In genomic region chr15:89531796-89532537, GRCh38 we compare ENCODE assay signal across 23 cellular contexts. TPM values are rescaled to one million over a fixed set of nuclear protein-coding genes. Genes with fewer than 3 reads are reported as not detected.
A peak's percentile ranks its signal among the peaks of the same experiment; 100 is the strongest.
DNase-seq lines count a peak whose midpoint lies in the region; ATAC-seq, FAIRE-seq and TF ChIP-seq lines count a peak whose summit lies in the region.
"Had no signal": no experiment of that assay in that cellular context is flagged by ENCODE, and none has a peak within 500 bp of the region (broad histone marks: within the 10 kb centered on the region; RNA-seq: fewer than 3 reads in every experiment).

No MANE protein-coding gene starts in this region.

- peaks cover 14% of the 10 kb centered on the region for H3K27me3 Mint-ChIP-seq in activated T-cell treated with anti-CD3 and anti-CD28 coated beads, Interleukin-2, amount 50 U/mL, for 24 hours

- TF ChIP-seq EP300 in HepG2 (IDR thresholded peaks at IDR 0.05; ENCODE audit: low read depth in 2 of 2, low read length in 2 of 2) (no peak), HepG2 (CRISPR knock-in tag; IDR thresholded peaks at IDR 0.05; ENCODE audit: borderline replicate concordance) (no peak)

- no peak overlapping the region for H3K27ac ChIP-seq in HepG2 (ENCODE audit: extremely low read length, insufficient read depth, low read length)
- no peak overlapping the region for H3K27ac ChIP-seq in right lobe of liver
- H3K27ac ChIP-seq in SJCRH30 = no peak overlapping the region
- H3K27ac ChIP-seq in osteoblast (ENCODE audit: low read depth, low read length) = no peak overlapping the region
- no peak overlapping the region for H3K27ac ChIP-seq in testis
- H3K27ac ChIP-seq: coronary artery, lower lobe of right lung, pancreas, sigmoid colon had no signal

- H3K4me1 ChIP-seq in HepG2 (ENCODE audit: insufficient read depth, low read length) (peaks cover 8% of the 10 kb centered on the region), right lobe of liver (peaks cover 0 to 12% (median 0%) of the 10 kb centered on the region in 4 donors), SJCRH30 (0 out of 2 replicates have a peak, but pooled peaks cover 2% of the 10 kb centered on the region), osteoblast (ENCODE audit: insufficient read depth, low read length) (no peaks in the 10 kb centered on the region), testis (no peaks in the 10 kb centered on the region)
- H3K4me1 ChIP-seq: lower lobe of right lung, pancreas, sigmoid colon had no signal

- no peak overlapping the region for H3K4me3 Mint-ChIP-seq in activated T-cell treated with anti-CD3 and anti-CD28 coated beads, Interleukin-2, amount 50 U/mL, for 24 hours
- H3K4me3 Mint-ChIP-seq: activated CD4-positive, alpha-beta memory T cell treated with anti-CD3 and anti-CD28 coated beads, Interleukin-2, amount 10 ng/mL, durations not matched to agents 7 days and 5 days; CD4-positive, alpha-beta T cell had no signal

- H2AFZ ChIP-seq in HepG2 (ENCODE audit: low read length) (no peak overlapping the region), osteoblast (ENCODE audit: low read length) (no peak overlapping the region)

- no peak for FAIRE-seq in HepG2 (lab: Jason Lieb, UNC)
- FAIRE-seq: G401.6, GM12891, pancreas had no signal

- CTCF ChIA-PET in HepG2 (lab: Yijun Ruan, JAX; ENCODE audit: low intra/inter-chr PET ratio, low total read pairs) = no interaction called here

- 7% methylated on average over 6 of the region's 6 CpGs for WGBS in HepG2 (ENCODE audit: low lambda C conversion rate)
- 94% methylated on average over 3 of the region's 6 CpGs for WGBS in right lobe of liver (ENCODE audit: insufficient coverage, low coverage, low lambda C conversion rate, missing lambda C conversion rate)
- WGBS in testis, 2 donors = 69 to 75% methylated on average over 6 of the region's 6 CpGs

- H3K4me1 Mint-ChIP-seq in activated T-cell treated with anti-CD3 and anti-CD28 coated beads, Interleukin-2, amount 50 U/mL, for 24 hours (ENCODE audit: low read depth) = no peaks in the 10 kb centered on the region
- H3K4me1 Mint-ChIP-seq: activated CD4-positive, alpha-beta memory T cell treated with anti-CD3 and anti-CD28 coated beads, Interleukin-2, amount 10 ng/mL, durations not matched to agents 7 days and 5 days had no signal

- no peak overlapping the region for H3K27ac Mint-ChIP-seq in activated T-cell treated with anti-CD3 and anti-CD28 coated beads, Interleukin-2, amount 50 U/mL, for 24 hours
- H3K27ac Mint-ChIP-seq: activated CD4-positive, alpha-beta memory T cell treated with anti-CD3 and anti-CD28 coated beads, Interleukin-2, amount 10 ng/mL, durations not matched to agents 7 days and 5 days; activated naive CD4-positive, alpha-beta T cell treated with anti-CD3 and anti-CD28 coated beads, Interleukin-2, amount 50 U/mL, for 72 hours; CD4-positive, alpha-beta T cell had no signal

- DNase-seq in HepG2 (ENCODE audit: low spot score) = no peak
- DNase-seq in right lobe of liver = no peak
- peak; percentile 43 to 62 for DNase-seq in SJCRH30
- peak; percentile 11 for DNase-seq in fibroblast of mammary gland (ENCODE audit: low read depth)
- no peak for DNase-seq in activated T-cell treated with anti-CD3 and anti-CD28 coated beads, Interleukin-2, amount 50 U/mL, for 24 hours
- DNase-seq in osteoblast (ENCODE audit: insufficient read length, low spot score, missing footprints) = no peak
- DNase-seq in testis = no peak
- DNase-seq in MG63 = no peak
- DNase-seq: activated CD4-positive, alpha-beta memory T cell treated with anti-CD3 and anti-CD28 coated beads, Interleukin-2, amount 10 ng/mL, durations not matched to agents 7 days and 5 days; activated T-cell treated with anti-CD3 and anti-CD28 coated beads, Interleukin-2, amount 50 U/mL, for 48 hours; CD4-positive, alpha-beta T cell; lower lobe of right lung; NCI-H187 treated with DMSO at 0.1 percent for 48 hours; NCI-H446 treated with DMSO at 0.1 percent for 48 hours; pancreas; sigmoid colon; stimulated activated CD4-positive, alpha-beta T cell treated with anti-CD3 and anti-CD28 coated beads, Interleukin-1b, Interleukin-23, amount 100 ng/mL, for 48 hours; stimulated activated naive CD8-positive, alpha-beta T cell treated with anti-CD3 and anti-CD28 coated beads, Interleukin-15, Interleukin-2, amounts not matched to agents 100 U/mL and 50 U/mL, for 24 hours; trophoblast cell had no signal

- H3K27me3 ChIP-seq in HepG2 (ENCODE audit: control insufficient read depth in 1 of 2, insufficient read depth in 2 of 2, low read length in 2 of 2) (peaks cover 2 to 6% of the 10 kb centered on the region in 2 experiments; a peak in 3 of 5 replicates), right lobe of liver (no peaks in the 10 kb centered on the region), SJCRH30 (peaks cover 5% of the 10 kb centered on the region; the same call in 1 of the 2 replicates), osteoblast (ENCODE audit: insufficient read depth, low read length) (peaks cover 10% of the 10 kb centered on the region), testis (no peaks in the 10 kb centered on the region), MG63 (peaks cover 3% of the 10 kb centered on the region; the same call in 1 of the 2 replicates)
- H3K27me3 ChIP-seq: pancreas, sigmoid colon had no signal

- H3K9ac ChIP-seq in HepG2 (ENCODE audit: insufficient read depth, low read depth, low read length) = no peak overlapping the region

- H3K36me3 Mint-ChIP-seq in activated T-cell treated with anti-CD3 and anti-CD28 coated beads, Interleukin-2, amount 50 U/mL, for 24 hours (ENCODE audit: low read depth) = no peaks in the 10 kb centered on the region

- BruUV-seq in HepG2 (replicated peaks; lab: Mats Ljungman, UMichigan) = no TSS peak

- POLR2A ChIA-PET in HepG2 (lab: Yijun Ruan, JAX) = no interaction called here

- no peak overlapping the region for H3K4me3 ChIP-seq in HepG2 (replicated peaks in 1 of 3; ENCODE audit: insufficient read depth in 1 of 3, low read depth in 2 of 3, low read length in 3 of 3)
- no peak overlapping the region for H3K4me3 ChIP-seq in right lobe of liver
- no peak overlapping the region for H3K4me3 ChIP-seq in SJCRH30
- H3K4me3 ChIP-seq in fibroblast of mammary gland (ENCODE audit: control insufficient read depth, low read depth, low read length) = no peak overlapping the region
- no peak overlapping the region for H3K4me3 ChIP-seq in osteoblast (ENCODE audit: insufficient read depth, low read length)
- H3K4me3 ChIP-seq in testis = no peak overlapping the region
- no peak overlapping the region for H3K4me3 ChIP-seq in MG63
- H3K4me3 ChIP-seq: coronary artery, lower lobe of right lung, pancreas, sigmoid colon had no signal

- no peak for TF ChIP-seq POLR2A in HepG2 (IDR thresholded peaks at IDR 0.05; ENCODE audit: insufficient read depth in 1 of 2, low read depth in 2 of 2, low read length in 2 of 2)
- TF ChIP-seq POLR2A in right lobe of liver (IDR thresholded peaks at IDR 0.05) = no peak
- no peak for TF ChIP-seq POLR2A in testis (IDR thresholded peaks at IDR 0.05)

- H3K36me3 ChIP-seq in HepG2 (replicated peaks in 1 of 2; ENCODE audit: control insufficient read depth in 1 of 2, insufficient read depth in 2 of 2, low read length in 2 of 2) (no peaks in the 10 kb centered on the region), right lobe of liver (no peaks in the 10 kb centered on the region), SJCRH30 (no peaks in the 10 kb centered on the region), osteoblast (ENCODE audit: insufficient read depth, low read length) (no peaks in the 10 kb centered on the region), testis (ENCODE audit: low read depth, missing control alignments) (no peaks in the 10 kb centered on the region), MG63 (no peaks in the 10 kb centered on the region)
- H3K36me3 ChIP-seq: lower lobe of right lung, pancreas, sigmoid colon had no signal

- H3K9me3 ChIP-seq in HepG2 (ENCODE audit: low read length) = no peaks in the 10 kb centered on the region
- no peaks in the 10 kb centered on the region for H3K9me3 ChIP-seq in right lobe of liver
- H3K9me3 ChIP-seq in SJCRH30 (replicated peaks) = no peaks in the 10 kb centered on the region
- H3K9me3 ChIP-seq in osteoblast (ENCODE audit: low read depth, low read length) = no peaks in the 10 kb centered on the region
- no peaks in the 10 kb centered on the region for H3K9me3 ChIP-seq in testis
- H3K9me3 ChIP-seq in MG63 = 0 out of 2 replicates have a peak, but pooled peaks cover 2% of the 10 kb centered on the region
- H3K9me3 ChIP-seq: lower lobe of right lung, pancreas, sigmoid colon had no signal

- ATAC-seq in HepG2 = peak; percentile 40; the same call in 2 of the 3 replicates
- ATAC-seq in right lobe of liver = no peak
- ATAC-seq: activated naive CD4-positive, alpha-beta T cell treated with anti-CD3 and anti-CD28 coated beads, Interleukin-2, amount 50 U/mL, for 72 hours; lower lobe of right lung; pancreas; stimulated activated naive CD8-positive, alpha-beta T cell treated with anti-CD3 and anti-CD28 coated beads, Interleukin-15, Interleukin-2, amounts not matched to agents 100 U/mL and 50 U/mL, for 24 hours had no signal

- in situ Hi-C loops in HepG2 (cut with HindIII; ENCODE audit: extremely low pct_ligation_motif_present, low pct_unique_long_range_greater_than_20kb) = no loop called here

- H4K20me1 ChIP-seq in HepG2 (ENCODE audit: insufficient read depth, low read length) (no peaks in the 10 kb centered on the region), osteoblast (ENCODE audit: insufficient read depth, low read length) (no peaks in the 10 kb centered on the region)

- TF ChIP-seq CTCF in HepG2 (CRISPR knock-in tag; IDR thresholded peaks at IDR 0.05) (no peak), right lobe of liver (IDR thresholded peaks at IDR 0.05) (no peak), fibroblast of mammary gland (conservative IDR thresholded peaks at IDR 0.05; ENCODE audit: control insufficient read depth, insufficient read depth, low read depth, low read length) (no peak), osteoblast (IDR thresholded peaks at IDR 0.05; ENCODE audit: extremely low read depth, low read depth, low read length) (no peak), testis (IDR thresholded peaks at IDR 0.05) (no peak)

- no peak overlapping the region for H3K4me2 ChIP-seq in HepG2 (ENCODE audit: low read depth, low read length)
- no peak overlapping the region for H3K4me2 ChIP-seq in osteoblast (ENCODE audit: insufficient read depth, low read length)

- H3K79me2 ChIP-seq in HepG2 (ENCODE audit: insufficient read depth, low read length) = no peaks in the 10 kb centered on the region
- no peaks in the 10 kb centered on the region for H3K79me2 ChIP-seq in osteoblast (ENCODE audit: insufficient read depth, low read length)

- TF ChIP-seq RAD21 in HepG2 (CRISPR knock-in tag; IDR thresholded peaks at IDR 0.05) = no peak

- peaks cover 3% of the 10 kb centered on the region for H3K9me3 Mint-ChIP-seq in activated T-cell treated with anti-CD3 and anti-CD28 coated beads, Interleukin-2, amount 50 U/mL, for 24 hours
- H3K9me3 Mint-ChIP-seq: CD4-positive, alpha-beta T cell had no signal

- intact Hi-C loops in HepG2 (cut with micrococcal nuclease; ENCODE audit: unreplicated experiment) (no loop called here), right lobe of liver (cut with DNase I) (no loop called here), testis (cut with DNase I; ENCODE audit: low total_unique reads) (no loop called here)

RNA-seq across cellular contexts. Expression of gene RHCG, which starts 35.6 kb away (rescaled TPM):
- total RNA-seq in HepG2 (2016; rRNA removed; fragmentation: Illumina TruSeq; extraction: Trizol) = not detected in 2 replicates
- not detected in 2 replicates for total RNA-seq in HepG2 (2016; cell fraction: cytosol; rRNA removed; fragmentation: Illumina TruSeq; extraction: Trizol; ENCODE audit: low read depth)
- not detected in 2 replicates for total RNA-seq in HepG2 (2016; cell fraction: insoluble cytoplasmic fraction; rRNA removed; fragmentation: Illumina TruSeq; extraction: Trizol)
- not detected in 2 replicates for total RNA-seq in HepG2 (2016; cell fraction: membrane; rRNA removed; fragmentation: Illumina TruSeq; extraction: Trizol)
- total RNA-seq in HepG2 (2016; cell fraction: nucleus; rRNA removed; fragmentation: Illumina TruSeq; extraction: Trizol) = not detected in 2 replicates
- polyA plus RNA-seq in HepG2 (2011; rRNA removed) = not detected in 2 replicates
- not detected in 2 replicates for polyA plus RNA-seq in HepG2 (2011; cell fraction: cytosol; rRNA removed)
- polyA plus RNA-seq in HepG2 (2011; cell fraction: nucleus; rRNA removed) = not detected in 2 replicates
- not detected in 2 replicates for polyA plus RNA-seq in HepG2 (2012)
- polyA plus RNA-seq in HepG2 (2016; cell fraction: cytosol; fragmentation: Illumina TruSeq; extraction: Trizol; ENCODE audit: low read depth) = not detected in 2 replicates
- polyA plus RNA-seq in HepG2 (2016; cell fraction: insoluble cytoplasmic fraction; fragmentation: Illumina TruSeq; extraction: Trizol; ENCODE audit: low read depth) = not detected in 2 replicates
- polyA plus RNA-seq in HepG2 (2016; cell fraction: membrane; fragmentation: Illumina TruSeq; extraction: Trizol; ENCODE audit: low read depth) = not detected in 2 replicates
- polyA plus RNA-seq in HepG2 (2016; cell fraction: nucleus; fragmentation: Illumina TruSeq; extraction: Trizol; ENCODE audit: insufficient read depth, low read depth) = not detected in 2 replicates
- polyA minus RNA-seq in HepG2 (2011; rRNA and poly(A)+ RNA removed; ENCODE audit: low replicate concordance) = 0.33 TPM in 1 of 2 replicates, not detected in the other
- not detected in 2 replicates for polyA minus RNA-seq in HepG2 (2011; cell fraction: cytosol; rRNA and poly(A)+ RNA removed)
- polyA minus RNA-seq in HepG2 (2011; cell fraction: nucleus; rRNA and poly(A)+ RNA removed) = not detected in 2 replicates
- under 1 TPM in 5 of 6 experiments, not detected in 1; 0.20 to 0.82 (median 0.37) TPM for total RNA-seq in right lobe of liver
- not detected in 2 replicates for total RNA-seq in SJCRH30 (2014; rRNA removed; shearing (Covaris generic))
- total RNA-seq in osteoblast = not detected in 2 replicates
- total RNA-seq in testis = 1 to 10 TPM in 1 of 2 donors, under 1 TPM in 1; 0.62 to 1.4 TPM
- polyA plus RNA-seq in testis (ENCODE audit: insufficient read depth, low read depth, low replicate concordance) = 2.0 TPM
- total RNA-seq in MG63 (2014; rRNA removed; shearing (Covaris generic); ENCODE audit: low replicate concordance) = not detected in 2 replicates
- total RNA-seq: activated CD4-positive, alpha-beta memory T cell treated with anti-CD3 and anti-CD28 coated beads, Interleukin-2, amount 10 ng/mL, durations not matched to agents 7 days and 5 days; activated naive CD4-positive, alpha-beta T cell treated with anti-CD3 and anti-CD28 coated beads, Interleukin-2, amount 50 U/mL, for 72 hours; CD4-positive, alpha-beta T cell; lower lobe of right lung; sigmoid colon had no signal

RNA-seq across cellular contexts. Expression of gene TICRR, which starts 43.3 kb away (rescaled TPM):
- total RNA-seq in HepG2 (2016; rRNA removed; fragmentation: Illumina TruSeq; extraction: Trizol) (14.3 and 14.8 TPM in 2 replicates), right lobe of liver (1 to 10 TPM in 1 of 6 experiments, under 1 TPM in 4, not detected in 1; 0.05 to 1.1 (median 0.24) TPM), osteoblast (0.72 and 0.88 TPM in 2 replicates), testis (1 to 10 TPM; 7.7 to 8.4 TPM)
- 2.6 and 3.4 TPM in 2 replicates for total RNA-seq in HepG2 (2016; cell fraction: cytosol; rRNA removed; fragmentation: Illumina TruSeq; extraction: Trizol; ENCODE audit: low read depth)
- 13.0 and 13.8 TPM in 2 replicates for total RNA-seq in HepG2 (2016; cell fraction: insoluble cytoplasmic fraction; rRNA removed; fragmentation: Illumina TruSeq; extraction: Trizol)
- total RNA-seq in HepG2 (2016; cell fraction: membrane; rRNA removed; fragmentation: Illumina TruSeq; extraction: Trizol) = 5.7 and 6.1 TPM in 2 replicates
- total RNA-seq in HepG2 (2016; cell fraction: nucleus; rRNA removed; fragmentation: Illumina TruSeq; extraction: Trizol) = 24.1 and 25.6 TPM in 2 replicates
- polyA plus RNA-seq in HepG2 (2011; rRNA removed) (3.3 and 4.1 TPM in 2 replicates), testis (ENCODE audit: insufficient read depth, low read depth, low replicate concordance) (3.0 TPM)
- polyA plus RNA-seq in HepG2 (2011; cell fraction: cytosol; rRNA removed) = 1.7 and 2.0 TPM in 2 replicates
- 8.1 and 12.8 TPM in 2 replicates for polyA plus RNA-seq in HepG2 (2011; cell fraction: nucleus; rRNA removed)
- 2.6 and 5.2 TPM in 2 replicates for polyA plus RNA-seq in HepG2 (2012)
- polyA plus RNA-seq in HepG2 (2016; cell fraction: cytosol; fragmentation: Illumina TruSeq; extraction: Trizol; ENCODE audit: low read depth) = 1.4 and 1.7 TPM in 2 replicates
- 9.6 and 12.3 TPM in 2 replicates for polyA plus RNA-seq in HepG2 (2016; cell fraction: insoluble cytoplasmic fraction; fragmentation: Illumina TruSeq; extraction: Trizol; ENCODE audit: low read depth)
- polyA plus RNA-seq in HepG2 (2016; cell fraction: membrane; fragmentation: Illumina TruSeq; extraction: Trizol; ENCODE audit: low read depth) = 2.4 and 2.7 TPM in 2 replicates
- polyA plus RNA-seq in HepG2 (2016; cell fraction: nucleus; fragmentation: Illumina TruSeq; extraction: Trizol; ENCODE audit: insufficient read depth, low read depth) = 35.2 and 38.1 TPM in 2 replicates
- polyA minus RNA-seq in HepG2 (2011; rRNA and poly(A)+ RNA removed; ENCODE audit: low replicate concordance) = 12.6 and 58.7 TPM in 2 replicates
- polyA minus RNA-seq in HepG2 (2011; cell fraction: cytosol; rRNA and poly(A)+ RNA removed) = 3.0 and 3.7 TPM in 2 replicates
- polyA minus RNA-seq in HepG2 (2011; cell fraction: nucleus; rRNA and poly(A)+ RNA removed) = 15.5 and 18.4 TPM in 2 replicates
- total RNA-seq in SJCRH30 (2014; rRNA removed; shearing (Covaris generic)) = 24.9 and 27.2 TPM in 2 replicates
- 3.3 and 4.0 TPM in 2 replicates for total RNA-seq in MG63 (2014; rRNA removed; shearing (Covaris generic); ENCODE audit: low replicate concordance)

Comparison
In these comparisons a context has a peak if more than half of its experiments do, and no peak if none do; other contexts are left out.
1. DNase-seq: peak in SJCRH30 (2 of 2) and fibroblast of mammary gland (single experiment); none in HepG2 (single experiment), right lobe of liver (0 of 3), activated T-cell treated with anti-CD3 and anti-CD28 coated beads, Interleukin-2, amount 50 U/mL, for 24 hours (single experiment), osteoblast (single experiment), testis (single experiment) and MG63 (single experiment).